ENCODE assay signal across 7 cellular contexts in the genomic region with DNA sequence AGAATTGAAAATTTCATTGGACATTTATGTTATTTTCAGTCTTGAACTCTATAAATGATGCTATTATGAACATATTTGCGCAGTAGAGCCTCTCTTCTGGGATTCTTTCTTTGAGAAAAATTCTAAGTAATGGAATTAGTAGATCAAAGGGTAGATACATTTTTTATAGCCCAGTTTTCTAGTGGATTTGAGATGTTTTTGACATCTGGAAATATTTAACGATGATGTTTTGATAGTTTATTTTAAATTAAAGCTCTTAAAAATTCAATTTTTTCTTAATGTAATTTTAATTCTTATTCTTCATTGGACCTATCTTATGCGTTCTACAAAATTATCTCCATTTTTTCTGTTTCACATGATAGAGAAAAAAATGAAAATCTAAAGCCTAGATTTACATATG.
"Had no signal": no experiment of that assay in that cellular context is flagged by ENCODE, and none has a peak within 500 bp of the region (broad histone marks: within the 10 kb centered on the region; RNA-seq: fewer than 3 reads in every experiment).

No MANE protein-coding gene starts in this region.

- H3K27ac ChIP-seq: HL-60 had no signal

- FAIRE-seq: H1, H54, HepG2 had no signal

- H3K4me3 ChIP-seq: GM23338 had no signal

- ATAC-seq: GM23338, HepG2 had no signal

- H2AFZ ChIP-seq: GM23338 had no signal

- DNase-seq: H9, HCEC 1CT had no signal

- H3K4me2 ChIP-seq: GM23338 had no signal
